ENCODE assay signal across 29 cellular contexts in the genomic region with DNA sequence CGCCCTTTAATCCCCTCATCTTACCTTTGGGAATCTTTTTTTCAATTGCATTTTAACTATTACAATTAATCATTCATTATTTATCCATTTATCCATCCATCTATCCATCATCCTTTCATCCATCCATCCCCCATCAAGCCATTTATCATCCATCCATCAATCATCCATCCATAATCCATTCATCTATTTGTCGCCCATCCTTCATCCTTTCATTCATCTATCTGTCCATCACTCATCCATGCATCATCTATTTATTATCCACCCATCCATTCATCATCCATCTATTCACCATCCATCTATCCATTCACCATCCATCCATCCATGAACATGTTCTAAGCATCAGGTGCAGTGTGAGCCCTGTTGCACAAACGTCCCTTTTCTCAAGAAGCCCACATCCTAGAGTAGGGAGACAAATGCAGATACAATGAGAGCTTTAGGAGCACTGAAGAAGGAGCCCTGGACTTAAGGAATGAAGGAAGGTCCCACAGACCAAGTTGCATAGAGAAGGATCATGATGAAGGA.
"Had no signal": no experiment of that assay in that cellular context is flagged by ENCODE, and none has a peak within 500 bp of the region (broad histone marks: within the 10 kb centered on the region; RNA-seq: fewer than 3 reads in every experiment).

No MANE protein-coding gene starts in this region.

- H3K79me2 ChIP-seq: parathyroid adenoma had no signal

- H3K4me1 Mint-ChIP-seq: stimulated activated effector memory CD8-positive, alpha-beta T cell treated with anti-CD3 and anti-CD28 coated beads, Interleukin-12 subunit alpha, Interleukin-12 subunit beta, amount 100 ng/mL, for 72 hours; stimulated activated naive B cell treated with anti-CD40 and anti-IgM and Interleukin-4, amounts not matched to agents 10 μg/mL and 1 μg/mL and 100 μg/mL, for 72 hours had no signal

- H3K4me1 ChIP-seq: neural progenitor cell, parathyroid adenoma, psoas muscle, right lobe of liver, sigmoid colon, stomach, thyroid gland, tibial nerve, upper lobe of left lung, vagina had no signal

- H3K27me3 Mint-ChIP-seq: stimulated activated naive CD8-positive, alpha-beta T cell treated with anti-CD3 and anti-CD28 coated beads, Interleukin-15, Interleukin-2, amounts not matched to agents 100 ng/mL and 50 ng/mL, for 24 hours had no signal

- H3K27ac ChIP-seq: neural progenitor cell, ovary, parathyroid adenoma, psoas muscle, right lobe of liver, sigmoid colon, stomach, thoracic aorta, thyroid gland, tibial nerve, upper lobe of left lung, vagina had no signal

- H3K27ac Mint-ChIP-seq: natural killer cell treated with Interleukin-12 subunit alpha and Interleukin-12 subunit beta and Interleukin-15 and Interleukin-18, amount 100 ng/mL, for 72 hours; nephron progenitor cell; neural progenitor cell; progenitor cell of endocrine pancreas; stimulated activated effector memory CD8-positive, alpha-beta T cell treated with anti-CD3 and anti-CD28 coated beads, Interleukin-12 subunit alpha, Interleukin-12 subunit beta, amount 100 ng/mL, for 72 hours; stimulated activated naive B cell treated with anti-CD40 and anti-IgM and Interleukin-4, amounts not matched to agents 10 μg/mL and 1 μg/mL and 100 μg/mL, for 72 hours; stimulated activated naive CD8-positive, alpha-beta T cell treated with anti-CD3 and anti-CD28 coated beads, Interleukin-15, Interleukin-2, amounts not matched to agents 100 ng/mL and 50 ng/mL, for 24 hours had no signal

- H3K9me3 Mint-ChIP-seq: natural killer cell treated with Interleukin-12 subunit alpha and Interleukin-12 subunit beta and Interleukin-15 and Interleukin-18, amount 100 ng/mL, for 72 hours; nephron progenitor cell; neural progenitor cell; stimulated activated effector memory CD8-positive, alpha-beta T cell treated with anti-CD3 and anti-CD28 coated beads, Interleukin-12 subunit alpha, Interleukin-12 subunit beta, amount 100 ng/mL, for 72 hours; stimulated activated naive B cell treated with anti-CD40 and anti-IgM and Interleukin-4, amounts not matched to agents 10 μg/mL and 1 μg/mL and 100 μg/mL, for 72 hours; stimulated activated naive CD8-positive, alpha-beta T cell treated with anti-CD3 and anti-CD28 coated beads, Interleukin-15, Interleukin-2, amounts not matched to agents 100 ng/mL and 50 ng/mL, for 24 hours had no signal

- DNase-seq: nephron progenitor cell; occipital lobe; ovary; posterior cingulate gyrus; psoas muscle; right cardiac atrium; right lobe of liver; sigmoid colon; small intestine; stimulated activated CD4-positive, alpha-beta T cell treated with anti-CD3 and anti-CD28 coated beads, Interleukin-15, amount 100 ng/mL, for 24 hours; stimulated activated CD4-positive, alpha-beta T cell treated with anti-CD3 and anti-CD28 coated beads, Interleukin-2, amount 100 ng/mL, for 24 hours; stimulated activated CD4-positive, alpha-beta T cell treated with anti-CD3 and anti-CD28 coated beads, Interleukin-2, amount 100 ng/mL, for 48 hours; stimulated activated CD4-positive, alpha-beta T cell treated with anti-CD3 and anti-CD28 coated beads, Interleukin-4, amount 100 ng/mL, for 24 hours; stimulated activated naive B cell treated with anti-CD40 and anti-IgM and Interleukin-4, amounts not matched to agents 10 μg/mL and 1 μg/mL and 100 μg/mL, for 72 hours; stimulated activated naive CD4-positive, alpha-beta T cell treated with Interleukin-2 at 50 U/mL for 16 hours; stomach; thyroid gland; trophoblast cell; upper lobe of left lung had no signal

- ATAC-seq: natural killer cell treated with Interleukin-12 subunit alpha and Interleukin-12 subunit beta and Interleukin-15 and Interleukin-18, amount 100 ng/mL, for 72 hours; psoas muscle; right cardiac atrium; right lobe of liver; stimulated activated effector memory CD8-positive, alpha-beta T cell treated with anti-CD3 and anti-CD28 coated beads, Interleukin-12 subunit alpha, Interleukin-12 subunit beta, amount 100 ng/mL, for 72 hours; stimulated activated naive B cell treated with anti-CD40 and anti-IgM and Interleukin-4, amounts not matched to agents 10 μg/mL and 1 μg/mL and 100 μg/mL, for 72 hours had no signal

- H2AFZ ChIP-seq: neural progenitor cell, parathyroid adenoma had no signal

- FAIRE-seq: small intestine, urothelium cell line had no signal

- H3K4me3 ChIP-seq: neural progenitor cell, ovary, psoas muscle, right lobe of liver, sigmoid colon, stomach, thoracic aorta, thyroid gland, tibial nerve, upper lobe of left lung, vagina had no signal

- H3K9ac ChIP-seq: neural progenitor cell, parathyroid adenoma had no signal

- H3K9me3 ChIP-seq: ovary, psoas muscle, right lobe of liver, sigmoid colon, stomach, thoracic aorta, thyroid gland, tibial nerve, upper lobe of left lung, vagina had no signal

- H3K36me3 ChIP-seq: neural progenitor cell, ovary, right lobe of liver, sigmoid colon, stomach, thoracic aorta, thyroid gland, tibial nerve, upper lobe of left lung, vagina had no signal

- H3K36me3 Mint-ChIP-seq: natural killer cell treated with Interleukin-12 subunit alpha and Interleukin-12 subunit beta and Interleukin-15 and Interleukin-18, amount 100 ng/mL, for 72 hours; neural progenitor cell; stimulated activated effector memory CD8-positive, alpha-beta T cell treated with anti-CD3 and anti-CD28 coated beads, Interleukin-12 subunit alpha, Interleukin-12 subunit beta, amount 100 ng/mL, for 72 hours; stimulated activated naive B cell treated with anti-CD40 and anti-IgM and Interleukin-4, amounts not matched to agents 10 μg/mL and 1 μg/mL and 100 μg/mL, for 72 hours had no signal

- H3K4me3 Mint-ChIP-seq: natural killer cell treated with Interleukin-12 subunit alpha and Interleukin-12 subunit beta and Interleukin-15 and Interleukin-18, amount 100 ng/mL, for 72 hours; nephron progenitor cell; neural progenitor cell; stimulated activated effector memory CD8-positive, alpha-beta T cell treated with anti-CD3 and anti-CD28 coated beads, Interleukin-12 subunit alpha, Interleukin-12 subunit beta, amount 100 ng/mL, for 72 hours; stimulated activated naive B cell treated with anti-CD40 and anti-IgM and Interleukin-4, amounts not matched to agents 10 μg/mL and 1 μg/mL and 100 μg/mL, for 72 hours; stimulated activated naive CD8-positive, alpha-beta T cell treated with anti-CD3 and anti-CD28 coated beads, Interleukin-15, Interleukin-2, amounts not matched to agents 100 ng/mL and 50 ng/mL, for 24 hours had no signal

- H3K27me3 ChIP-seq: neural progenitor cell, ovary, right lobe of liver, sigmoid colon, thyroid gland, tibial nerve, upper lobe of left lung, vagina had no signal

- H3K4me2 ChIP-seq: neural progenitor cell had no signal
